13 cellular contexts compared by ENCODE assay signal in the genomic region with DNA sequence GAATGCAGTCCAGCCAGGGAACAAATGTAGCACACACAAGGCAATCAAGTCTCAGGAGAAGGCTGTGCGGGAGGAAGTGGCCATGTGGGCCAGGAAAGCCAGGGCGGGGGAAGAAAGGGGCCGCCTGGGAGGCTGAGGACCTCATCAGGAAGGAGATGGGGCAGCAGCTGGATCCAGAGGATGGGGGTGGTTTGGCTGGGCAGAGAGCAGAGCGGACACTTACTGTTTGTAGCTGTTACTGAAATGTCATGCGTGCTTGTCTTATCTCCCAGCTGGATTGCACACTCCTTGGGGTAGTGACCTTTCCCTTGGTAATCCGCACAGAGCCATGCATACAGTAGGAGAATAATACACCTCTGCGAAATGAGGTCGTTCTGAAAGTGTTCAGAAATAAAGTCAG. TPM values are rescaled to one million over a fixed set of nuclear protein-coding genes. Genes with fewer than 3 reads are reported as not detected.
DNase-seq lines count a peak whose midpoint lies in the region; ATAC-seq and TF ChIP-seq lines count a peak whose summit lies in the region.
"Had no signal": no experiment of that assay in that cellular context is flagged by ENCODE, and none has a peak within 500 bp of the region (broad histone marks: within the 10 kb centered on the region; RNA-seq: fewer than 3 reads in every experiment).

No MANE protein-coding gene starts in this region.

- H3K4me1 Mint-ChIP-seq in glutamatergic neuron (ENCODE audit: low read depth, unreplicated experiment): peaks cover 25% of the 10 kb centered on the region
- peaks cover 30% of the 10 kb centered on the region for H3K4me1 Mint-ChIP-seq in nephron progenitor cell
- H3K4me1 Mint-ChIP-seq in CD8-positive, alpha-beta memory T cell: no peaks in the 10 kb centered on the region
- H3K4me1 Mint-ChIP-seq: activated CD4-positive, alpha-beta T cell treated with anti-CD3 and anti-CD28 coated beads for 36 hours had no signal

- no peaks in the 10 kb centered on the region for H3K4me1 ChIP-seq in CD8-positive, alpha-beta memory T cell (ENCODE audit: insufficient read depth, low read length)
- H3K4me1 ChIP-seq: BE2C had no signal

- H3K27ac Mint-ChIP-seq in glutamatergic neuron (ENCODE audit: unreplicated experiment) (no peak overlapping the region), nephron progenitor cell (peak overlapping the region; percentile 79)
- no peak overlapping the region for H3K27ac Mint-ChIP-seq in CD8-positive, alpha-beta memory T cell
- H3K27ac Mint-ChIP-seq: activated CD4-positive, alpha-beta T cell treated with anti-CD3 and anti-CD28 coated beads for 36 hours had no signal

- TF ChIP-seq CTCF in glutamatergic neuron (IDR thresholded peaks at IDR 0.05; ENCODE audit: partially characterized antibody, unreplicated experiment) (no peak), nephron progenitor cell (IDR thresholded peaks at IDR 0.05) (no peak)

- no peaks in the 10 kb centered on the region for H3K9me3 ChIP-seq in CD8-positive, alpha-beta memory T cell (ENCODE audit: low read length)
- H3K9me3 ChIP-seq: BE2C had no signal

- H3K9me3 Mint-ChIP-seq in glutamatergic neuron (ENCODE audit: unreplicated experiment) (peaks cover 5% of the 10 kb centered on the region), nephron progenitor cell (peaks cover 12% of the 10 kb centered on the region)
- no peaks in the 10 kb centered on the region for H3K9me3 Mint-ChIP-seq in CD8-positive, alpha-beta memory T cell
- H3K9me3 Mint-ChIP-seq: neural crest cell had no signal

- ATAC-seq in GM18909 (IDR thresholded peaks at IDR 0.05; ENCODE audit: poor library complexity, unreplicated experiment): no peak
- ATAC-seq: activated CD4-positive, alpha-beta T cell treated with anti-CD3 and anti-CD28 coated beads for 36 hours had no signal

- H3K27me3 Mint-ChIP-seq in glutamatergic neuron (ENCODE audit: unreplicated experiment) (no peaks in the 10 kb centered on the region), nephron progenitor cell (ENCODE audit: low read depth, poor library complexity) (no peaks in the 10 kb centered on the region)
- peaks cover 7 to 23% of the 10 kb centered on the region in 2 donors for H3K27me3 Mint-ChIP-seq in CD8-positive, alpha-beta memory T cell

- H3K4me3 ChIP-seq in CD8-positive, alpha-beta memory T cell (ENCODE audit: low read length): no peak overlapping the region

- POLR2A ChIA-PET in CD8-positive, alpha-beta memory T cell (lab: Charles Lee): no interaction called here

- H3K27me3 ChIP-seq in CD8-positive, alpha-beta memory T cell (ENCODE audit: insufficient read depth, low read length, poor library complexity, severe bottlenecking): peaks cover 3% of the 10 kb centered on the region
- H3K27me3 ChIP-seq: BE2C had no signal

- no peak overlapping the region for H3K27ac ChIP-seq in CD8-positive, alpha-beta memory T cell (ENCODE audit: low read depth, low read length)

- peak overlapping the region; percentile 20 for H3K4me3 Mint-ChIP-seq in glutamatergic neuron (ENCODE audit: unreplicated experiment)
- H3K4me3 Mint-ChIP-seq in nephron progenitor cell: no peak overlapping the region
- H3K4me3 Mint-ChIP-seq in CD8-positive, alpha-beta memory T cell: no peak overlapping the region
- H3K4me3 Mint-ChIP-seq: activated CD4-positive, alpha-beta T cell treated with anti-CD3 and anti-CD28 coated beads for 36 hours; neural crest cell had no signal

- no peaks in the 10 kb centered on the region for H3K36me3 Mint-ChIP-seq in glutamatergic neuron (ENCODE audit: unreplicated experiment)
- H3K36me3 Mint-ChIP-seq in nephron progenitor cell (ENCODE audit: low read depth): no peaks in the 10 kb centered on the region
- H3K36me3 Mint-ChIP-seq in CD8-positive, alpha-beta memory T cell: no peaks in the 10 kb centered on the region

- no peaks in the 10 kb centered on the region for H3K36me3 ChIP-seq in CD8-positive, alpha-beta memory T cell (ENCODE audit: insufficient read depth, low read length)
- H3K36me3 ChIP-seq: BE2C had no signal

- CTCF ChIA-PET in CD8-positive, alpha-beta memory T cell (lab: Charles Lee): no interaction called here

- DNase-seq in AG20443 (ENCODE audit: low spot score) (peak; percentile 72), UCSD-AML1 (lab: John Stamatoyannopoulos, UW; ENCODE audit: unreplicated experiment) (peak; percentile 29), glutamatergic neuron (no peak), nephron progenitor cell (no peak), SKM-1 (lab: John Stamatoyannopoulos, UW; ENCODE audit: unreplicated experiment) (no peak)
- DNase-seq in CD8-positive, alpha-beta memory T cell: no peak
- DNase-seq in stimulated activated CD4-positive, alpha-beta T cell treated with anti-CD3 and anti-CD28 coated beads, Interleukin-12 subunit alpha, Interleukin-12 subunit beta, amount 100 ng/mL, for 4 hours: no peak
- DNase-seq: activated CD4-positive, alpha-beta T cell treated with anti-CD3 and anti-CD28 coated beads for 36 hours; BE2C; caudate nucleus; NCI-H2029 treated with DMSO at 0.1 percent for 48 hours had no signal

RNA-seq across cellular contexts. Expression of gene MAP3K4, which starts 18.3 kb away (rescaled TPM):
- total RNA-seq in glutamatergic neuron (ENCODE audit: unreplicated experiment): 63.3 TPM
- 10 to 100 TPM; 43.5 to 46.2 TPM for total RNA-seq in CD8-positive, alpha-beta memory T cell
- 13.0 TPM for polyA plus RNA-seq in CD8-positive, alpha-beta memory T cell

Comparison
In these comparisons a context has a peak if more than half of its experiments do, and no peak if none do; other contexts are left out.
1. DNase-seq: peak in AG20443 (single experiment) and UCSD-AML1 (single experiment); none in glutamatergic neuron (single experiment), nephron progenitor cell (single experiment), CD8-positive, alpha-beta memory T cell (0 of 5), stimulated activated CD4-positive, alpha-beta T cell treated with anti-CD3 and anti-CD28 coated beads, Interleukin-12 subunit alpha, Interleukin-12 subunit beta, amount 100 ng/mL, for 4 hours (single experiment) and SKM-1 (single experiment).